1 cellular context compared by ENCODE assay signal in the genomic region with DNA sequence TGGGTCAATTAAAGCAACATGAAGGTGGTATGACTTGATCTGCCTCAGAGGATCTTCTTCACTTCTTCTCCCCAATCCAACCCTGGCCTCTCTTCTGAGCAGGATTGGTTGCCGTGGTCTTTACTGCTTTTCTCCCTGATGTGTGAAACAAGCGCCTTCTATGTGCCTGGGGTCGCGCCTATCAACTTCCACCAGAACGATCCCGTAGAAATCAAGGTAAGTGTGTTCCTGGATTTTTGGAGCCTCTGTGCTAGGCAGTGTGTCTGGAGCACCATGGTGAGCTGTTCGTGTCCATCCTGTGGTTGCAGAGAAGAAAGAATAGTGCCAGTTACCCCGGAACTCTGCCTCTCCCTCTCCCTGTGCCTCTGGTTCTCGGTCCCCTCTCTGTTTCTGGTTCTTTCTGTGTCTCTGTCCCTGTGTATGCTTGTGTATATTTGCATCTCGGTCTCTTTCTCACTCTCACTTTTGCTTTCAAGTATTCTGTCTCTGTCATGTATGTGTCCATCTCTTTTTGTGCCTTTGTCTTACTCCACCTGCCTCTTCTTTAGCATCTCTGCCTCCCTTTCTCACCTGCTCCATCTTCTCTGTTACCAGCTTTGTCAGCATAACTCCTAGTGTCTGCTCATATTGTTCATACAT.
TF ChIP-seq lines count a peak whose summit lies in the region.

No MANE protein-coding gene starts in this region.

TF ChIP-seq in GM12878, 131 proteins besides CTCF, POLR2A, EP300 and RAD21 (continued from another document and continues in another):
- TF ChIP-seq, protein P1, sequence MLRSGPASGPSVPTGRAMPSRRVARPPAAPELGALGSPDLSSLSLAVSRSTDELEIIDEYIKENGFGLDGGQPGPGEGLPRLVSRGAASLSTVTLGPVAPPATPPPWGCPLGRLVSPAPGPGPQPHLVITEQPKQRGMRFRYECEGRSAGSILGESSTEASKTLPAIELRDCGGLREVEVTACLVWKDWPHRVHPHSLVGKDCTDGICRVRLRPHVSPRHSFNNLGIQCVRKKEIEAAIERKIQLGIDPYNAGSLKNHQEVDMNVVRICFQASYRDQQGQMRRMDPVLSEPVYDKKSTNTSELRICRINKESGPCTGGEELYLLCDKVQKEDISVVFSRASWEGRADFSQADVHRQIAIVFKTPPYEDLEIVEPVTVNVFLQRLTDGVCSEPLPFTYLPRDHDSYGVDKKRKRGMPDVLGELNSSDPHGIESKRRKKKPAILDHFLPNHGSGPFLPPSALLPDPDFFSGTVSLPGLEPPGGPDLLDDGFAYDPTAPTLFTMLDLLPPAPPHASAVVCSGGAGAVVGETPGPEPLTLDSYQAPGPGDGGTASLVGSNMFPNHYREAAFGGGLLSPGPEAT (IDR thresholded peaks at IDR 0.05; ENCODE audit: low read depth): peak; percentile 24; the same call in 1 of the 2 replicates
- TF ChIP-seq KDM1A (IDR thresholded peaks at IDR 0.05; ENCODE audit: borderline replicate concordance): no peak
- no peak for TF ChIP-seq SP1 (IDR thresholded peaks at IDR 0.05; ENCODE audit: low read depth, low read length)
- TF ChIP-seq CBX3 (IDR thresholded peaks at IDR 0.05; ENCODE audit: borderline replicate concordance, low read depth): no peak
- no peak for TF ChIP-seq TARDBP (IDR thresholded peaks at IDR 0.05; ENCODE audit: borderline replicate concordance)
- TF ChIP-seq JUNB (IDR thresholded peaks at IDR 0.05): no peak
- TF ChIP-seq SRF (IDR thresholded peaks at IDR 0.05; ENCODE audit: low read depth in 2 of 2, low read length in 2 of 2): no peak
- no peak for TF ChIP-seq WRNIP1 (IDR thresholded peaks at IDR 0.05; ENCODE audit: borderline replicate concordance, low read depth, low read length)
- no peak for TF ChIP-seq CREB1 (IDR thresholded peaks at IDR 0.05; ENCODE audit: low read depth)
- no peak for TF ChIP-seq ESRRA (IDR thresholded peaks at IDR 0.05; ENCODE audit: low read length)
- no peak for TF ChIP-seq ZBED1 (IDR thresholded peaks at IDR 0.05; ENCODE audit: borderline replicate concordance)
- no peak for TF ChIP-seq ZZZ3 (IDR thresholded peaks at IDR 0.05; ENCODE audit: control insufficient read depth, insufficient read length, low read depth)
- TF ChIP-seq ETV6 (conservative IDR thresholded peaks at IDR 0.05 in 1 of 2, IDR thresholded peaks at IDR 0.05 in 1 of 2; ENCODE audit: borderline replicate concordance in 1 of 2, low read depth in 1 of 2): no peak
- no peak for TF ChIP-seq NFIC (IDR thresholded peaks at IDR 0.05; ENCODE audit: low read depth, low read length)
- TF ChIP-seq NFXL1 (IDR thresholded peaks at IDR 0.05; ENCODE audit: borderline replicate concordance): no peak
- no peak for TF ChIP-seq BRCA1 (IDR thresholded peaks at IDR 0.05; ENCODE audit: low read depth, low read length)
- TF ChIP-seq, protein P2, sequence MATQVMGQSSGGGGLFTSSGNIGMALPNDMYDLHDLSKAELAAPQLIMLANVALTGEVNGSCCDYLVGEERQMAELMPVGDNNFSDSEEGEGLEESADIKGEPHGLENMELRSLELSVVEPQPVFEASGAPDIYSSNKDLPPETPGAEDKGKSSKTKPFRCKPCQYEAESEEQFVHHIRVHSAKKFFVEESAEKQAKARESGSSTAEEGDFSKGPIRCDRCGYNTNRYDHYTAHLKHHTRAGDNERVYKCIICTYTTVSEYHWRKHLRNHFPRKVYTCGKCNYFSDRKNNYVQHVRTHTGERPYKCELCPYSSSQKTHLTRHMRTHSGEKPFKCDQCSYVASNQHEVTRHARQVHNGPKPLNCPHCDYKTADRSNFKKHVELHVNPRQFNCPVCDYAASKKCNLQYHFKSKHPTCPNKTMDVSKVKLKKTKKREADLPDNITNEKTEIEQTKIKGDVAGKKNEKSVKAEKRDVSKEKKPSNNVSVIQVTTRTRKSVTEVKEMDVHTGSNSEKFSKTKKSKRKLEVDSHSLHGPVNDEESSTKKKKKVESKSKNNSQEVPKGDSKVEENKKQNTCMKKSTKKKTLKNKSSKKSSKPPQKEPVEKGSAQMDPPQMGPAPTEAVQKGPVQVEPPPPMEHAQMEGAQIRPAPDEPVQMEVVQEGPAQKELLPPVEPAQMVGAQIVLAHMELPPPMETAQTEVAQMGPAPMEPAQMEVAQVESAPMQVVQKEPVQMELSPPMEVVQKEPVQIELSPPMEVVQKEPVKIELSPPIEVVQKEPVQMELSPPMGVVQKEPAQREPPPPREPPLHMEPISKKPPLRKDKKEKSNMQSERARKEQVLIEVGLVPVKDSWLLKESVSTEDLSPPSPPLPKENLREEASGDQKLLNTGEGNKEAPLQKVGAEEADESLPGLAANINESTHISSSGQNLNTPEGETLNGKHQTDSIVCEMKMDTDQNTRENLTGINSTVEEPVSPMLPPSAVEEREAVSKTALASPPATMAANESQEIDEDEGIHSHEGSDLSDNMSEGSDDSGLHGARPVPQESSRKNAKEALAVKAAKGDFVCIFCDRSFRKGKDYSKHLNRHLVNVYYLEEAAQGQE (IDR thresholded peaks at IDR 0.05; ENCODE audit: low read depth, low read length): no peak
- no peak for TF ChIP-seq RBBP5 (conservative IDR thresholded peaks at IDR 0.05)
- TF ChIP-seq NR2C2 (IDR thresholded peaks at IDR 0.05; ENCODE audit: borderline replicate concordance, control insufficient read depth, insufficient read length, low read depth): no peak
- TF ChIP-seq, protein P3, sequence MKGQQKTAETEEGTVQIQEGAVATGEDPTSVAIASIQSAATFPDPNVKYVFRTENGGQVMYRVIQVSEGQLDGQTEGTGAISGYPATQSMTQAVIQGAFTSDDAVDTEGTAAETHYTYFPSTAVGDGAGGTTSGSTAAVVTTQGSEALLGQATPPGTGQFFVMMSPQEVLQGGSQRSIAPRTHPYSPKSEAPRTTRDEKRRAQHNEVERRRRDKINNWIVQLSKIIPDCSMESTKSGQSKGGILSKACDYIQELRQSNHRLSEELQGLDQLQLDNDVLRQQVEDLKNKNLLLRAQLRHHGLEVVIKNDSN (IDR thresholded peaks at IDR 0.05; ENCODE audit: borderline replicate concordance, extremely low read length, insufficient read depth, low read depth, low read length): no peak
- TF ChIP-seq KAT2A (conservative IDR thresholded peaks at IDR 0.05; ENCODE audit: control insufficient read depth, low read depth, low read length): no peak
- TF ChIP-seq GATAD2B (conservative IDR thresholded peaks at IDR 0.05; ENCODE audit: low read depth): no peak
- no peak for TF ChIP-seq CHD4 (IDR thresholded peaks at IDR 0.05)
- TF ChIP-seq, protein P4, sequence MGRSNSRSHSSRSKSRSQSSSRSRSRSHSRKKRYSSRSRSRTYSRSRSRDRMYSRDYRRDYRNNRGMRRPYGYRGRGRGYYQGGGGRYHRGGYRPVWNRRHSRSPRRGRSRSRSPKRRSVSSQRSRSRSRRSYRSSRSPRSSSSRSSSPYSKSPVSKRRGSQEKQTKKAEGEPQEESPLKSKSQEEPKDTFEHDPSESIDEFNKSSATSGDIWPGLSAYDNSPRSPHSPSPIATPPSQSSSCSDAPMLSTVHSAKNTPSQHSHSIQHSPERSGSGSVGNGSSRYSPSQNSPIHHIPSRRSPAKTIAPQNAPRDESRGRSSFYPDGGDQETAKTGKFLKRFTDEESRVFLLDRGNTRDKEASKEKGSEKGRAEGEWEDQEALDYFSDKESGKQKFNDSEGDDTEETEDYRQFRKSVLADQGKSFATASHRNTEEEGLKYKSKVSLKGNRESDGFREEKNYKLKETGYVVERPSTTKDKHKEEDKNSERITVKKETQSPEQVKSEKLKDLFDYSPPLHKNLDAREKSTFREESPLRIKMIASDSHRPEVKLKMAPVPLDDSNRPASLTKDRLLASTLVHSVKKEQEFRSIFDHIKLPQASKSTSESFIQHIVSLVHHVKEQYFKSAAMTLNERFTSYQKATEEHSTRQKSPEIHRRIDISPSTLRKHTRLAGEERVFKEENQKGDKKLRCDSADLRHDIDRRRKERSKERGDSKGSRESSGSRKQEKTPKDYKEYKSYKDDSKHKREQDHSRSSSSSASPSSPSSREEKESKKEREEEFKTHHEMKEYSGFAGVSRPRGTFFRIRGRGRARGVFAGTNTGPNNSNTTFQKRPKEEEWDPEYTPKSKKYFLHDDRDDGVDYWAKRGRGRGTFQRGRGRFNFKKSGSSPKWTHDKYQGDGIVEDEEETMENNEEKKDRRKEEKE (IDR thresholded peaks at IDR 0.05): no peak
- TF ChIP-seq, protein P5, sequence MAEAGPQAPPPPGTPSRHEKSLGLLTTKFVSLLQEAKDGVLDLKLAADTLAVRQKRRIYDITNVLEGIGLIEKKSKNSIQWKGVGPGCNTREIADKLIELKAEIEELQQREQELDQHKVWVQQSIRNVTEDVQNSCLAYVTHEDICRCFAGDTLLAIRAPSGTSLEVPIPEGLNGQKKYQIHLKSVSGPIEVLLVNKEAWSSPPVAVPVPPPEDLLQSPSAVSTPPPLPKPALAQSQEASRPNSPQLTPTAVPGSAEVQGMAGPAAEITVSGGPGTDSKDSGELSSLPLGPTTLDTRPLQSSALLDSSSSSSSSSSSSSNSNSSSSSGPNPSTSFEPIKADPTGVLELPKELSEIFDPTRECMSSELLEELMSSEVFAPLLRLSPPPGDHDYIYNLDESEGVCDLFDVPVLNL (IDR thresholded peaks at IDR 0.05; ENCODE audit: low read depth, low read length): no peak
- no peak for TF ChIP-seq RB1 (IDR thresholded peaks at IDR 0.05; ENCODE audit: borderline replicate concordance)
- no peak for TF ChIP-seq ZNF24 (IDR thresholded peaks at IDR 0.05)
- no peak for TF ChIP-seq TCF12 (IDR thresholded peaks at IDR 0.05; ENCODE audit: low read depth, low read length)
- TF ChIP-seq, protein P6, sequence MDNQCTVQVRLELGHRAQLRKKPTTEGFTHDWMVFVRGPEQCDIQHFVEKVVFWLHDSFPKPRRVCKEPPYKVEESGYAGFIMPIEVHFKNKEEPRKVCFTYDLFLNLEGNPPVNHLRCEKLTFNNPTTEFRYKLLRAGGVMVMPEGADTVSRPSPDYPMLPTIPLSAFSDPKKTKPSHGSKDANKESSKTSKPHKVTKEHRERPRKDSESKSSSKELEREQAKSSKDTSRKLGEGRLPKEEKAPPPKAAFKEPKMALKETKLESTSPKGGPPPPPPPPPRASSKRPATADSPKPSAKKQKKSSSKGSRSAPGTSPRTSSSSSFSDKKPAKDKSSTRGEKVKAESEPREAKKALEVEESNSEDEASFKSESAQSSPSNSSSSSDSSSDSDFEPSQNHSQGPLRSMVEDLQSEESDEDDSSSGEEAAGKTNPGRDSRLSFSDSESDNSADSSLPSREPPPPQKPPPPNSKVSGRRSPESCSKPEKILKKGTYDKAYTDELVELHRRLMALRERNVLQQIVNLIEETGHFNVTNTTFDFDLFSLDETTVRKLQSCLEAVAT (IDR thresholded peaks at IDR 0.05): no peak
- TF ChIP-seq GABPA (IDR thresholded peaks at IDR 0.05; ENCODE audit: low read depth): no peak
- TF ChIP-seq, protein P7, sequence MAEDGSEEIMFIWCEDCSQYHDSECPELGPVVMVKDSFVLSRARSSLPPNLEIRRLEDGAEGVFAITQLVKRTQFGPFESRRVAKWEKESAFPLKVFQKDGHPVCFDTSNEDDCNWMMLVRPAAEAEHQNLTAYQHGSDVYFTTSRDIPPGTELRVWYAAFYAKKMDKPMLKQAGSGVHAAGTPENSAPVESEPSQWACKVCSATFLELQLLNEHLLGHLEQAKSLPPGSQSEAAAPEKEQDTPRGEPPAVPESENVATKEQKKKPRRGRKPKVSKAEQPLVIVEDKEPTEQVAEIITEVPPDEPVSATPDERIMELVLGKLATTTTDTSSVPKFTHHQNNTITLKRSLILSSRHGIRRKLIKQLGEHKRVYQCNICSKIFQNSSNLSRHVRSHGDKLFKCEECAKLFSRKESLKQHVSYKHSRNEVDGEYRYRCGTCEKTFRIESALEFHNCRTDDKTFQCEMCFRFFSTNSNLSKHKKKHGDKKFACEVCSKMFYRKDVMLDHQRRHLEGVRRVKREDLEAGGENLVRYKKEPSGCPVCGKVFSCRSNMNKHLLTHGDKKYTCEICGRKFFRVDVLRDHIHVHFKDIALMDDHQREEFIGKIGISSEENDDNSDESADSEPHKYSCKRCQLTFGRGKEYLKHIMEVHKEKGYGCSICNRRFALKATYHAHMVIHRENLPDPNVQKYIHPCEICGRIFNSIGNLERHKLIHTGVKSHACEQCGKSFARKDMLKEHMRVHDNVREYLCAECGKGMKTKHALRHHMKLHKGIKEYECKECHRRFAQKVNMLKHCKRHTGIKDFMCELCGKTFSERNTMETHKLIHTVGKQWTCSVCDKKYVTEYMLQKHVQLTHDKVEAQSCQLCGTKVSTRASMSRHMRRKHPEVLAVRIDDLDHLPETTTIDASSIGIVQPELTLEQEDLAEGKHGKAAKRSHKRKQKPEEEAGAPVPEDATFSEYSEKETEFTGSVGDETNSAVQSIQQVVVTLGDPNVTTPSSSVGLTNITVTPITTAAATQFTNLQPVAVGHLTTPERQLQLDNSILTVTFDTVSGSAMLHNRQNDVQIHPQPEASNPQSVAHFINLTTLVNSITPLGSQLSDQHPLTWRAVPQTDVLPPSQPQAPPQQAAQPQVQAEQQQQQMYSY (CRISPR knock-in tag; IDR thresholded peaks at IDR 0.05): no peak
- TF ChIP-seq, protein P8, sequence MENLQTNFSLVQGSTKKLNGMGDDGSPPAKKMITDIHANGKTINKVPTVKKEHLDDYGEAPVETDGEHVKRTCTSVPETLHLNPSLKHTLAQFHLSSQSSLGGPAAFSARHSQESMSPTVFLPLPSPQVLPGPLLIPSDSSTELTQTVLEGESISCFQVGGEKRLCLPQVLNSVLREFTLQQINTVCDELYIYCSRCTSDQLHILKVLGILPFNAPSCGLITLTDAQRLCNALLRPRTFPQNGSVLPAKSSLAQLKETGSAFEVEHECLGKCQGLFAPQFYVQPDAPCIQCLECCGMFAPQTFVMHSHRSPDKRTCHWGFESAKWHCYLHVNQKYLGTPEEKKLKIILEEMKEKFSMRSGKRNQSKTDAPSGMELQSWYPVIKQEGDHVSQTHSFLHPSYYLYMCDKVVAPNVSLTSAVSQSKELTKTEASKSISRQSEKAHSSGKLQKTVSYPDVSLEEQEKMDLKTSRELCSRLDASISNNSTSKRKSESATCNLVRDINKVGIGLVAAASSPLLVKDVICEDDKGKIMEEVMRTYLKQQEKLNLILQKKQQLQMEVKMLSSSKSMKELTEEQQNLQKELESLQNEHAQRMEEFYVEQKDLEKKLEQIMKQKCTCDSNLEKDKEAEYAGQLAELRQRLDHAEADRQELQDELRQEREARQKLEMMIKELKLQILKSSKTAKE (IDR thresholded peaks at IDR 0.05; ENCODE audit: low read depth, poor library complexity, severe bottlenecking): peak; percentile 15
- TF ChIP-seq ZSCAN29 (IDR thresholded peaks at IDR 0.05): no peak
- no peak for TF ChIP-seq BCL11A (IDR thresholded peaks at IDR 0.05; ENCODE audit: low read depth, low read length)
- no peak for TF ChIP-seq CEBPB (IDR thresholded peaks at IDR 0.05; ENCODE audit: borderline replicate concordance in 1 of 2, low read depth in 2 of 2, low read length in 2 of 2)
- TF ChIP-seq, protein P9, sequence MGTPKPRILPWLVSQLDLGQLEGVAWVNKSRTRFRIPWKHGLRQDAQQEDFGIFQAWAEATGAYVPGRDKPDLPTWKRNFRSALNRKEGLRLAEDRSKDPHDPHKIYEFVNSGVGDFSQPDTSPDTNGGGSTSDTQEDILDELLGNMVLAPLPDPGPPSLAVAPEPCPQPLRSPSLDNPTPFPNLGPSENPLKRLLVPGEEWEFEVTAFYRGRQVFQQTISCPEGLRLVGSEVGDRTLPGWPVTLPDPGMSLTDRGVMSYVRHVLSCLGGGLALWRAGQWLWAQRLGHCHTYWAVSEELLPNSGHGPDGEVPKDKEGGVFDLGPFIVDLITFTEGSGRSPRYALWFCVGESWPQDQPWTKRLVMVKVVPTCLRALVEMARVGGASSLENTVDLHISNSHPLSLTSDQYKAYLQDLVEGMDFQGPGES (IDR thresholded peaks at IDR 0.05): no peak
- TF ChIP-seq SMAD1 (IDR thresholded peaks at IDR 0.05; ENCODE audit: low read depth, partially characterized antibody): no peak
- no peak for TF ChIP-seq SMAD5 (IDR thresholded peaks at IDR 0.05; ENCODE audit: low read depth)
- no peak for TF ChIP-seq RAD51 (IDR thresholded peaks at IDR 0.05)
- TF ChIP-seq SMC3 (IDR thresholded peaks at IDR 0.05; ENCODE audit: borderline replicate concordance, low read length): no peak
- TF ChIP-seq SREBF2 (IDR thresholded peaks at IDR 0.05; ENCODE audit: low read length): no peak
- no peak for TF ChIP-seq IKZF2 (IDR thresholded peaks at IDR 0.05)
